27 cellular contexts compared by ENCODE assay signal in genomic region chr2:164039270-164039669, GRCh38.
"Had no signal": no experiment of that assay in that cellular context is flagged by ENCODE, and none has a peak within 500 bp of the region (broad histone marks: within the 10 kb centered on the region; RNA-seq: fewer than 3 reads in every experiment).

No MANE protein-coding gene starts in this region.

- H3K27me3 ChIP-seq: heart right ventricle, hepatocyte, neutrophil, ovary, spleen, suprapubic skin, tibial artery, upper lobe of right lung had no signal

- H3K9me3 ChIP-seq: neutrophil, ovary, thoracic aorta, upper lobe of right lung had no signal

- FAIRE-seq: small intestine, urothelium cell line had no signal

- H3K4me2 ChIP-seq: hepatocyte had no signal

- H3K79me2 ChIP-seq: hepatocyte had no signal

- H3K27ac Mint-ChIP-seq: memory B cell; naive thymus-derived CD8-positive, alpha-beta T cell; nephron; progenitor cell of endocrine pancreas; stimulated activated effector memory CD8-positive, alpha-beta T cell treated with anti-CD3 and anti-CD28 coated beads, Interleukin-12 subunit alpha, Interleukin-12 subunit beta, amount 100 ng/mL, for 72 hours; stimulated activated naive CD8-positive, alpha-beta T cell treated with anti-CD3 and anti-CD28 coated beads, Interleukin-15, Interleukin-2, amounts not matched to agents 100 ng/mL and 50 ng/mL, for 24 hours had no signal

- H3K36me3 Mint-ChIP-seq: memory B cell; naive thymus-derived CD8-positive, alpha-beta T cell; stimulated activated effector memory CD8-positive, alpha-beta T cell treated with anti-CD3 and anti-CD28 coated beads, Interleukin-12 subunit alpha, Interleukin-12 subunit beta, amount 100 ng/mL, for 72 hours had no signal

- H3K4me1 ChIP-seq: heart right ventricle, spleen, suprapubic skin, tibial artery, upper lobe of right lung had no signal

- H3K27ac ChIP-seq: heart right ventricle, hepatocyte, neutrophil, ovary, spleen, suprapubic skin, thoracic aorta, tibial artery, upper lobe of right lung had no signal

- H3K4me3 ChIP-seq: heart right ventricle, hepatocyte, lung, ovary, spleen, suprapubic skin, thoracic aorta, tibial artery, upper lobe of right lung had no signal

- H3K27me3 Mint-ChIP-seq: memory B cell; naive thymus-derived CD8-positive, alpha-beta T cell; progenitor cell of endocrine pancreas; stimulated activated naive CD8-positive, alpha-beta T cell treated with anti-CD3 and anti-CD28 coated beads, Interleukin-15, Interleukin-2, amounts not matched to agents 100 ng/mL and 50 ng/mL, for 24 hours had no signal

- H3K36me3 ChIP-seq: heart right ventricle, neutrophil, ovary, spleen, suprapubic skin, thoracic aorta, tibial artery, upper lobe of right lung had no signal

- ATAC-seq: heart right ventricle; left lobe of liver; naive thymus-derived CD8-positive, alpha-beta T cell; sciatic nerve; stimulated activated effector memory CD8-positive, alpha-beta T cell treated with anti-CD3 and anti-CD28 coated beads, Interleukin-12 subunit alpha, Interleukin-12 subunit beta, amount 100 ng/mL, for 72 hours; upper lobe of right lung had no signal

- H3K4me1 Mint-ChIP-seq: memory B cell; naive thymus-derived CD8-positive, alpha-beta T cell; nephron; stimulated activated effector memory CD8-positive, alpha-beta T cell treated with anti-CD3 and anti-CD28 coated beads, Interleukin-12 subunit alpha, Interleukin-12 subunit beta, amount 100 ng/mL, for 72 hours had no signal

- DNase-seq: heart right ventricle; islet precursor cell; naive thymus-derived CD8-positive, alpha-beta T cell; occipital lobe; ovary; right cardiac atrium; small intestine; spleen; stimulated activated CD4-positive, alpha-beta T cell treated with anti-CD3 and anti-CD28 coated beads, Interleukin-4, amount 100 ng/mL, for 24 hours; stimulated activated naive CD4-positive, alpha-beta T cell; tibial artery; trophoblast cell; upper lobe of right lung had no signal

- H2AFZ ChIP-seq: hepatocyte had no signal

- H3K4me3 Mint-ChIP-seq: memory B cell; naive thymus-derived CD8-positive, alpha-beta T cell; nephron; neural crest cell; stimulated activated effector memory CD8-positive, alpha-beta T cell treated with anti-CD3 and anti-CD28 coated beads, Interleukin-12 subunit alpha, Interleukin-12 subunit beta, amount 100 ng/mL, for 72 hours; stimulated activated naive CD8-positive, alpha-beta T cell treated with anti-CD3 and anti-CD28 coated beads, Interleukin-15, Interleukin-2, amounts not matched to agents 100 ng/mL and 50 ng/mL, for 24 hours had no signal
